Comparison of ENCODE assay signal across 1 cellular context in the genomic region with DNA sequence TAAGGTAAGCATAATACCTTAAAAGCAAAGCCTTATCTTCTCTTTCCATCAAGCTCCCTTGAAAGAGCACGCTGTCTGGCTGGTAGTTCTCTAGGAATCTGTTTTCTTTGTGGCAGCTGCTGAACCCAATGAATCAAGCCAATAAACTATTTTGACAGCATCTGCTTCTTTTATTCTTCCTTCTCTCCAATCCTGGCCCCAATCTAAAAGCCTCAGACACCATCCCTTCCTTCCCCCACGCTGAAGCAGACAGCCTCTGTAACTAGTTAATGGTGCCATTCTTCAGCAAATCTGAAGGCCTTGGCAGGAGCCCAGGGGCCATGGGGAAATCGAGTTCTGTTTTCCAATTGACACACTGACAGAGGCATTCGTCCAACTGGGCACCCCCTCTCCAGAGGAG.
TF ChIP-seq lines count a peak whose summit lies in the region.

No MANE protein-coding gene starts in this region.

TF ChIP-seq in SK-N-SH, 30 proteins besides CTCF, POLR2A, EP300 and RAD21 (continued from another document):
- TF ChIP-seq MEF2A (IDR thresholded peaks at IDR 0.05; ENCODE audit: borderline replicate concordance, low read depth), result no peak
- no peak for TF ChIP-seq TAF1 (IDR thresholded peaks at IDR 0.05; ENCODE audit: borderline replicate concordance, low read depth, low read length)
- TF ChIP-seq GATA2 (CRISPR knock-in tag; IDR thresholded peaks at IDR 0.05), result peak; percentile 57
- no peak for TF ChIP-seq CHD2 (IDR thresholded peaks at IDR 0.05; ENCODE audit: low read length, partially characterized antibody)
- TF ChIP-seq, protein P1, sequence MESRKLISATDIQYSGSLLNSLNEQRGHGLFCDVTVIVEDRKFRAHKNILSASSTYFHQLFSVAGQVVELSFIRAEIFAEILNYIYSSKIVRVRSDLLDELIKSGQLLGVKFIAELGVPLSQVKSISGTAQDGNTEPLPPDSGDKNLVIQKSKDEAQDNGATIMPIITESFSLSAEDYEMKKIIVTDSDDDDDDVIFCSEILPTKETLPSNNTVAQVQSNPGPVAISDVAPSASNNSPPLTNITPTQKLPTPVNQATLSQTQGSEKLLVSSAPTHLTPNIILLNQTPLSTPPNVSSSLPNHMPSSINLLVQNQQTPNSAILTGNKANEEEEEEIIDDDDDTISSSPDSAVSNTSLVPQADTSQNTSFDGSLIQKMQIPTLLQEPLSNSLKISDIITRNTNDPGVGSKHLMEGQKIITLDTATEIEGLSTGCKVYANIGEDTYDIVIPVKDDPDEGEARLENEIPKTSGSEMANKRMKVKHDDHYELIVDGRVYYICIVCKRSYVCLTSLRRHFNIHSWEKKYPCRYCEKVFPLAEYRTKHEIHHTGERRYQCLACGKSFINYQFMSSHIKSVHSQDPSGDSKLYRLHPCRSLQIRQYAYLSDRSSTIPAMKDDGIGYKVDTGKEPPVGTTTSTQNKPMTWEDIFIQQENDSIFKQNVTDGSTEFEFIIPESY (IDR thresholded peaks at IDR 0.05; ENCODE audit: borderline replicate concordance, low read depth), result no peak
- no peak for TF ChIP-seq RXRA (IDR thresholded peaks at IDR 0.05; ENCODE audit: borderline replicate concordance, low read depth)
- TF ChIP-seq TEAD4 (IDR thresholded peaks at IDR 0.05; ENCODE audit: borderline replicate concordance, insufficient read depth), result no peak
- TF ChIP-seq NFIC (IDR thresholded peaks at IDR 0.05; ENCODE audit: borderline replicate concordance), result no peak
- TF ChIP-seq YY1 (IDR thresholded peaks at IDR 0.05; ENCODE audit: low read depth), result no peak
- no peak for TF ChIP-seq POLR2AphosphoS5 (IDR thresholded peaks at IDR 0.05; ENCODE audit: low read depth, low read length)
- no peak for TF ChIP-seq FOXM1 (IDR thresholded peaks at IDR 0.05; ENCODE audit: low read depth)
- TF ChIP-seq FOXJ3 (CRISPR knock-in tag; IDR thresholded peaks at IDR 0.05), result no peak
- TF ChIP-seq NRF1 (IDR thresholded peaks at IDR 0.05; ENCODE audit: low read depth, low read length), result no peak
- TF ChIP-seq, protein P2, sequence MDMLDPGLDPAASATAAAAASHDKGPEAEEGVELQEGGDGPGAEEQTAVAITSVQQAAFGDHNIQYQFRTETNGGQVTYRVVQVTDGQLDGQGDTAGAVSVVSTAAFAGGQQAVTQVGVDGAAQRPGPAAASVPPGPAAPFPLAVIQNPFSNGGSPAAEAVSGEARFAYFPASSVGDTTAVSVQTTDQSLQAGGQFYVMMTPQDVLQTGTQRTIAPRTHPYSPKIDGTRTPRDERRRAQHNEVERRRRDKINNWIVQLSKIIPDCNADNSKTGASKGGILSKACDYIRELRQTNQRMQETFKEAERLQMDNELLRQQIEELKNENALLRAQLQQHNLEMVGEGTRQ (IDR thresholded peaks at IDR 0.05; ENCODE audit: borderline replicate concordance, low read depth, low read length), result no peak
- TF ChIP-seq, protein P3, sequence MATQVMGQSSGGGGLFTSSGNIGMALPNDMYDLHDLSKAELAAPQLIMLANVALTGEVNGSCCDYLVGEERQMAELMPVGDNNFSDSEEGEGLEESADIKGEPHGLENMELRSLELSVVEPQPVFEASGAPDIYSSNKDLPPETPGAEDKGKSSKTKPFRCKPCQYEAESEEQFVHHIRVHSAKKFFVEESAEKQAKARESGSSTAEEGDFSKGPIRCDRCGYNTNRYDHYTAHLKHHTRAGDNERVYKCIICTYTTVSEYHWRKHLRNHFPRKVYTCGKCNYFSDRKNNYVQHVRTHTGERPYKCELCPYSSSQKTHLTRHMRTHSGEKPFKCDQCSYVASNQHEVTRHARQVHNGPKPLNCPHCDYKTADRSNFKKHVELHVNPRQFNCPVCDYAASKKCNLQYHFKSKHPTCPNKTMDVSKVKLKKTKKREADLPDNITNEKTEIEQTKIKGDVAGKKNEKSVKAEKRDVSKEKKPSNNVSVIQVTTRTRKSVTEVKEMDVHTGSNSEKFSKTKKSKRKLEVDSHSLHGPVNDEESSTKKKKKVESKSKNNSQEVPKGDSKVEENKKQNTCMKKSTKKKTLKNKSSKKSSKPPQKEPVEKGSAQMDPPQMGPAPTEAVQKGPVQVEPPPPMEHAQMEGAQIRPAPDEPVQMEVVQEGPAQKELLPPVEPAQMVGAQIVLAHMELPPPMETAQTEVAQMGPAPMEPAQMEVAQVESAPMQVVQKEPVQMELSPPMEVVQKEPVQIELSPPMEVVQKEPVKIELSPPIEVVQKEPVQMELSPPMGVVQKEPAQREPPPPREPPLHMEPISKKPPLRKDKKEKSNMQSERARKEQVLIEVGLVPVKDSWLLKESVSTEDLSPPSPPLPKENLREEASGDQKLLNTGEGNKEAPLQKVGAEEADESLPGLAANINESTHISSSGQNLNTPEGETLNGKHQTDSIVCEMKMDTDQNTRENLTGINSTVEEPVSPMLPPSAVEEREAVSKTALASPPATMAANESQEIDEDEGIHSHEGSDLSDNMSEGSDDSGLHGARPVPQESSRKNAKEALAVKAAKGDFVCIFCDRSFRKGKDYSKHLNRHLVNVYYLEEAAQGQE (IDR thresholded peaks at IDR 0.05; ENCODE audit: low read depth, low read length), result no peak
- no peak for TF ChIP-seq FOSL2 (IDR thresholded peaks at IDR 0.05; ENCODE audit: borderline replicate concordance, low read depth)
- TF ChIP-seq GABPA (IDR thresholded peaks at IDR 0.05; ENCODE audit: low read depth), result no peak
- TF ChIP-seq, protein P4, sequence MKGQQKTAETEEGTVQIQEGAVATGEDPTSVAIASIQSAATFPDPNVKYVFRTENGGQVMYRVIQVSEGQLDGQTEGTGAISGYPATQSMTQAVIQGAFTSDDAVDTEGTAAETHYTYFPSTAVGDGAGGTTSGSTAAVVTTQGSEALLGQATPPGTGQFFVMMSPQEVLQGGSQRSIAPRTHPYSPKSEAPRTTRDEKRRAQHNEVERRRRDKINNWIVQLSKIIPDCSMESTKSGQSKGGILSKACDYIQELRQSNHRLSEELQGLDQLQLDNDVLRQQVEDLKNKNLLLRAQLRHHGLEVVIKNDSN (IDR thresholded peaks at IDR 0.05; ENCODE audit: borderline replicate concordance, low read depth), result no peak
- 0 out of 2 replicates have a peak, but pooled peaks have one; percentile 19 for TF ChIP-seq TCF12 (IDR thresholded peaks at IDR 0.05)
